Comparison of ENCODE assay signal across 8 cellular contexts in genomic region chr6:150667977-150668716, GRCh38.
DNase-seq lines count a peak whose midpoint lies in the region; ATAC-seq and TF ChIP-seq lines count a peak whose summit lies in the region.

No MANE protein-coding gene starts in this region.

- POLR2A ChIA-PET in OCI-LY7 (lab: Charles Lee), result interaction anchor here (0.8 to 1.6 kb wide), 2 partner anchors 11 to 33 kb away, joined by 3 to 4 read pairs; no protein-coding TSS in a partner anchor

- ATAC-seq in GM18909 (IDR thresholded peaks at IDR 0.05; ENCODE audit: poor library complexity, unreplicated experiment), result no peak

- CTCF ChIA-PET in OCI-LY7 (lab: Charles Lee; ENCODE audit: unreplicated experiment), result no interaction called here

- in situ Hi-C loops in G401 (cut with HindIII; ENCODE audit: low sequenced_read_pairs) (no loop called here), T47D (cut with HindIII; ENCODE audit: low pct_unique_long_range_greater_than_20kb, low sequenced_read_pairs) (no loop called here)

- H3F3A ChIP-seq in smooth muscle cell (ENCODE audit: low read depth), result no peaks in the 10 kb centered on the region

- H2AFZ ChIP-seq in smooth muscle cell (ENCODE audit: low read depth) (peak overlapping the region; percentile 79), OCI-LY7 (ENCODE audit: low read length) (no peak overlapping the region)

- 45% methylated on average over 8 of the region's 8 CpGs for WGBS in smooth muscle cell (ENCODE audit: low lambda C conversion rate)

- TF ChIP-seq CTCF in smooth muscle cell (IDR thresholded peaks at IDR 0.05; ENCODE audit: borderline replicate concordance, insufficient read depth, poor library complexity, severe bottlenecking), result peak; percentile 13
- no peak for TF ChIP-seq CTCF in OCI-LY7 (conservative IDR thresholded peaks at IDR 0.05; ENCODE audit: low read length)

- DNase-seq in G401 (ENCODE audit: low spot score) (peak; percentile 26), MV-4-11 (lab: John Stamatoyannopoulos, UW) (peak; percentile 17), T47D (ENCODE audit: low read depth in 1 of 2, low spot score in 1 of 2) (peak; percentile 10 to 81), islet precursor cell (peak; percentile 84), smooth muscle cell (lab: John Stamatoyannopoulos, UW; ENCODE audit: unreplicated experiment) (no peak), OCI-LY7 (ENCODE audit: low spot score) (no peak)
- DNase-seq in stimulated activated CD4-positive, alpha-beta T cell treated with anti-CD3 and anti-CD28 coated beads, Interleukin-12 subunit alpha, Interleukin-12 subunit beta, amount 100 ng/mL, for 4 hours, result no peak

- no peaks in the 10 kb centered on the region for H4K20me1 ChIP-seq in smooth muscle cell (ENCODE audit: low read depth)
- no peaks in the 10 kb centered on the region for H4K20me1 ChIP-seq in OCI-LY7 (ENCODE audit: insufficient read depth, low read length)

- H3K79me2 ChIP-seq in smooth muscle cell (ENCODE audit: low read depth) (no peaks in the 10 kb centered on the region), OCI-LY7 (ENCODE audit: insufficient read depth, low read depth, low read length) (no peaks in the 10 kb centered on the region)

- H3K4me3 ChIP-seq in smooth muscle cell (no peak overlapping the region), OCI-LY7 (ENCODE audit: low read depth, low read length, poor library complexity, severe bottlenecking) (no peak overlapping the region)

- intact Hi-C loops in OCI-LY7 (cut with micrococcal nuclease; ENCODE audit: unreplicated experiment), result no loop called here

- H3K9me3 ChIP-seq in smooth muscle cell (replicated peaks; ENCODE audit: low read depth) (no peaks in the 10 kb centered on the region), OCI-LY7 (ENCODE audit: low read length) (no peaks in the 10 kb centered on the region)

- peaks cover 18% of the 10 kb centered on the region for H3K4me1 ChIP-seq in smooth muscle cell (ENCODE audit: low read depth)
- H3K4me1 ChIP-seq in OCI-LY7 (ENCODE audit: insufficient read depth, low read length, poor library complexity, severe bottlenecking), result no peaks in the 10 kb centered on the region

- H3K9ac ChIP-seq in smooth muscle cell (ENCODE audit: low read depth), result peak overlapping the region; percentile 70

- H3K36me3 ChIP-seq in smooth muscle cell (ENCODE audit: low read depth) (no peaks in the 10 kb centered on the region), OCI-LY7 (ENCODE audit: insufficient read depth, low read length) (no peaks in the 10 kb centered on the region; the same call in 1 of the 2 replicates)

- H3K4me2 ChIP-seq in smooth muscle cell (peak overlapping the region; percentile 61), OCI-LY7 (ENCODE audit: low read length) (no peak overlapping the region)

- H3K9me2 ChIP-seq in OCI-LY7 (ENCODE audit: insufficient read depth, low read length), result no peaks in the 10 kb centered on the region

- H3K27ac ChIP-seq in smooth muscle cell (ENCODE audit: low read depth) (peak overlapping the region; percentile 73), OCI-LY7 (ENCODE audit: low read depth, low read length, poor library complexity, severe bottlenecking) (no peak overlapping the region)

- peaks cover 6% of the 10 kb centered on the region for H3K27me3 ChIP-seq in smooth muscle cell (ENCODE audit: low read depth)

- no TSS peak for BruUV-seq in OCI-LY7 (replicated peaks; lab: Mats Ljungman, UMichigan)

Comparison
In these comparisons a context has a peak if more than half of its experiments do, and no peak if none do; other contexts are left out.
1. DNase-seq: peak in G401 (single experiment), MV-4-11 (single experiment), T47D (2 of 2) and islet precursor cell (single experiment); none in smooth muscle cell (single experiment), stimulated activated CD4-positive, alpha-beta T cell treated with anti-CD3 and anti-CD28 coated beads, Interleukin-12 subunit alpha, Interleukin-12 subunit beta, amount 100 ng/mL, for 4 hours (single experiment) and OCI-LY7 (single experiment).